Comparison of ENCODE assay signal across 8 cellular contexts in genomic region chr4:48830706-48831531, GRCh38. TPM values are rescaled to one million over a fixed set of nuclear protein-coding genes. Genes with fewer than 3 reads are reported as not detected.
DNase-seq lines count a peak whose midpoint lies in the region; ATAC-seq and TF ChIP-seq lines count a peak whose summit lies in the region.

Gene OCIAD1 (plus strand): TSS chr4:48831088. CDS start chr4:48832625, 1,537 bp downstream.

- H3K4me3 ChIP-seq in prostate gland: peak within 1 kb of the TSS; percentile 86 to 89
- H3K4me3 ChIP-seq in urinary bladder (ENCODE audit: low read depth, low read length): peak within 1 kb of the TSS; percentile 64

- TF ChIP-seq CTCF in prostate gland (IDR thresholded peaks at IDR 0.05): peak in 1 of 4 experiments; percentile 6

- WGBS in prostate gland: under 1% methylated on average over 56 of the region's 56 CpGs
- under 1% methylated on average over 56 of the region's 56 CpGs for WGBS in urinary bladder

- H3K27me3 ChIP-seq in prostate gland (replicated peaks; ENCODE audit: insufficient read depth): no peaks in the 10 kb centered on the region

- peak; percentile 97 to 99 for DNase-seq in NCI-H187 (lab: John Stamatoyannopoulos, UW)
- DNase-seq in T-helper 2 cell: peak; percentile 77 to 99 (median 92)
- peak; percentile 97 for DNase-seq in left ventricle myocardium superior
- DNase-seq in prostate gland (ENCODE audit: low spot score): peak; percentile 99

- H3K27ac ChIP-seq in angular gyrus (ENCODE audit: low read depth, low read length) (peak within 1 kb of the TSS; percentile 97), prostate gland (peak within 1 kb of the TSS; percentile 91), urinary bladder (ENCODE audit: low read depth) (peak within 1 kb of the TSS; percentile 78)

- intact Hi-C loops in left ventricle myocardium superior (cut with micrococcal nuclease) (no loop called here), prostate gland (cut with DNase I) (loop anchor here (2.0 to 10.0 kb wide), 2 partner anchors 52 to 246 kb away; no protein-coding TSS in a partner anchor)

- H3K4me1 ChIP-seq in prostate gland (replicated peaks) (peaks cover 5% of the 10 kb centered on the region), urinary bladder (ENCODE audit: insufficient read depth) (no peaks in the 10 kb centered on the region)

- H3K9me3 ChIP-seq in prostate gland: no peaks in the 10 kb centered on the region

- peak; percentile 66 for TF ChIP-seq POLR2A in prostate gland (IDR thresholded peaks at IDR 0.05)

- no peaks in the 10 kb centered on the region for H3K36me3 ChIP-seq in prostate gland
- peaks cover 2% of the 10 kb centered on the region for H3K36me3 ChIP-seq in urinary bladder (ENCODE audit: insufficient read depth)

- peak; percentile 99 for ATAC-seq in GM18498 (IDR thresholded peaks at IDR 0.05; ENCODE audit: unreplicated experiment)
- peak; percentile 99 for ATAC-seq in HG02938 (IDR thresholded peaks at IDR 0.05; ENCODE audit: unreplicated experiment)
- ATAC-seq in left ventricle myocardium superior: peak; percentile 100

RNA-seq across cellular contexts. Expression of gene OCIAD1, which starts in this region (rescaled TPM):
- total RNA-seq in left ventricle myocardium superior (131 TPM), prostate gland (100 to 1,000 TPM; 114 to 176 TPM), urinary bladder (134 TPM)
- 140 TPM for polyA plus RNA-seq in urinary bladder

Comparison
In these comparisons a context has a peak if more than half of its experiments do, and no peak if none do; other contexts are left out.
1. Peak in every context shown above with its lines: DNase-seq, ATAC-seq, H3K4me3 ChIP-seq and H3K27ac ChIP-seq.